Comparison of ENCODE assay signal across 7 cellular contexts in the genomic region with DNA sequence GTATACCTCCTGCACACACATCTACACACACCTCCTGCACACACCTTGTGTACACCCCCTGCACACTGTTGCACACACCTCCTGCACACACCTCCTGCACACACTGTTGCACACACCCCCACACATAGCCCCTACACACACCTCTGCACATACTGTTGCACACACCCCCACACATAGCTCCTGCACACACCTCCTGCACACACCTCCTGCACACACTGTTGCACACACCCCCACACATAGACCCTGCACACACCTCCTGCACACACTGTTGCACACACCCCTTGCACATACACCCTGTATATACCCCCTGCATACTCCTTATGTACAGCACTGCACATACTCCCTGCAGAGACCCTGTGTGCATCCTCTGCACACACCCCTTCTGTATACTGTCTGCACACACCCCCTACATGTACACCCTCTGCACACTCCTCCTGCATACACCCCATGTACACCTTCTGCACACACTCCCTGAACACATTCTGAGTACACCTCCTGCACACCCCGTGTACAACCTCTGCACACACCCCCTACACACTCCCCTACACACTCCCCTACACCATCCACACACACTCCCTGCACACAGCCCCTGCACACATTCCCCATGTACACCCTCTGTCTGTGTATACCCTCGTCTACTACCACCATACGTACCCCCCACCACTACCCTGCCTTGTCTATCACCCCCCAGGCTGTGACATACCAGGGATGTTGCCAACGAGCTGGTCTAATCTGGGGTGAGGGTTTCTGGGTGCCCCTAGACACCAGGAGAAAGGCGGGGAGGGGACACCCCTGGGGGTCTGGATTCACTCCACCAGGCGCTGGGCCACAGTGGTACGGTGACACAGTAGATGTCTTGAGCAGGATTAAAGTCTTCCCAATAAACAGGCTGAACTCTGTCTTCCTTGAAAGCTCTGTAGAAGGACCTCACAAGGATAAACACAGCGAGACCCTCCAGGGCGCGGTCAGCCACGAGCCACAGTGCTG. TPM values are rescaled to one million over a fixed set of nuclear protein-coding genes. Genes with fewer than 3 reads are reported as not detected.
DNase-seq lines count a peak whose midpoint lies in the region; ATAC-seq and TF ChIP-seq lines count a peak whose summit lies in the region.

No MANE protein-coding gene starts in this region.

- H3K9ac ChIP-seq in iPS-15b (ENCODE audit: low read depth, low read length): no peak overlapping the region

- DNase-seq in HFF-Myc (ENCODE audit: extremely low read depth, low read depth): no peak
- DNase-seq in activated CD4-positive, alpha-beta memory T cell treated with anti-CD3 and anti-CD28 coated beads for 36 hours: no peak
- no peak for DNase-seq in stimulated activated effector memory CD8-positive, alpha-beta T cell treated with anti-CD3 and anti-CD28 coated beads, Interleukin-12 subunit alpha, Interleukin-12 subunit beta, amount 100 ng/mL, for 72 hours (ENCODE audit: low spot score in 2 of 2)
- DNase-seq in AG20443 (ENCODE audit: low spot score): no peak
- no peak for DNase-seq in NCI-H524 (lab: John Stamatoyannopoulos, UW)
- DNase-seq in substantia nigra (lab: John Stamatoyannopoulos, UW): no peak

- H3K4me1 ChIP-seq in iPS-15b (ENCODE audit: control insufficient read depth, insufficient read depth, low read length): no peaks in the 10 kb centered on the region

- TF ChIP-seq CTCF in HFF-Myc (IDR thresholded peaks at IDR 0.05; ENCODE audit: low read depth, low read length, missing control alignments): no peak

- H3K27me3 Mint-ChIP-seq in activated CD4-positive, alpha-beta memory T cell treated with anti-CD3 and anti-CD28 coated beads for 36 hours: peaks cover 6% of the 10 kb centered on the region

- H3K9me3 ChIP-seq in iPS-15b (ENCODE audit: control insufficient read depth, insufficient read depth, low read length): no peaks in the 10 kb centered on the region

- peaks cover 8% of the 10 kb centered on the region for H3K9me3 Mint-ChIP-seq in activated CD4-positive, alpha-beta memory T cell treated with anti-CD3 and anti-CD28 coated beads for 36 hours
- H3K9me3 Mint-ChIP-seq in stimulated activated effector memory CD8-positive, alpha-beta T cell treated with anti-CD3 and anti-CD28 coated beads, Interleukin-12 subunit alpha, Interleukin-12 subunit beta, amount 100 ng/mL, for 72 hours: peaks cover 5% of the 10 kb centered on the region

- H3K36me3 ChIP-seq in iPS-15b (ENCODE audit: control insufficient read depth, insufficient read depth, low read length): no peaks in the 10 kb centered on the region

- no peak overlapping the region for H3K27ac ChIP-seq in substantia nigra (ENCODE audit: low read depth, low read length, poor library complexity, severe bottlenecking)

- peaks cover 3% of the 10 kb centered on the region for H3K27me3 ChIP-seq in iPS-15b (ENCODE audit: control insufficient read depth, insufficient read depth, low read length)

- intact Hi-C loops in activated CD4-positive, alpha-beta memory T cell treated with anti-CD3 and anti-CD28 coated beads for 36 hours (cut with micrococcal nuclease): loop anchor here (5.0 kb wide), 1 partner anchor 281 kb away; the partner anchor contains the start of genes BRD9 and TRIP13

- no peak for ATAC-seq in stimulated activated effector memory CD8-positive, alpha-beta T cell treated with anti-CD3 and anti-CD28 coated beads, Interleukin-12 subunit alpha, Interleukin-12 subunit beta, amount 100 ng/mL, for 72 hours

- POLR2A ChIA-PET in activated CD4-positive, alpha-beta memory T cell treated with anti-CD3 and anti-CD28 coated beads for 36 hours (lab: Charles Lee): interaction anchor here (1.3 kb wide), 1 partner anchor 36 kb away, joined by 3 read pairs; no protein-coding TSS in a partner anchor

- peak overlapping the region; percentile 75 for H3K4me3 Mint-ChIP-seq in activated CD4-positive, alpha-beta memory T cell treated with anti-CD3 and anti-CD28 coated beads for 36 hours
- peak overlapping the region; percentile 78 for H3K4me3 Mint-ChIP-seq in stimulated activated effector memory CD8-positive, alpha-beta T cell treated with anti-CD3 and anti-CD28 coated beads, Interleukin-12 subunit alpha, Interleukin-12 subunit beta, amount 100 ng/mL, for 72 hours

- peaks cover 39% of the 10 kb centered on the region for H3K4me1 Mint-ChIP-seq in activated CD4-positive, alpha-beta memory T cell treated with anti-CD3 and anti-CD28 coated beads for 36 hours (ENCODE audit: low read depth)
- H3K4me1 Mint-ChIP-seq in stimulated activated effector memory CD8-positive, alpha-beta T cell treated with anti-CD3 and anti-CD28 coated beads, Interleukin-12 subunit alpha, Interleukin-12 subunit beta, amount 100 ng/mL, for 72 hours: peaks cover 48% of the 10 kb centered on the region

- no peak overlapping the region for H3K27ac Mint-ChIP-seq in activated CD4-positive, alpha-beta memory T cell treated with anti-CD3 and anti-CD28 coated beads for 36 hours
- H3K27ac Mint-ChIP-seq in stimulated activated effector memory CD8-positive, alpha-beta T cell treated with anti-CD3 and anti-CD28 coated beads, Interleukin-12 subunit alpha, Interleukin-12 subunit beta, amount 100 ng/mL, for 72 hours: peak overlapping the region; percentile 84

- H3K4me3 ChIP-seq in HFF-Myc (replicated peaks; ENCODE audit: low read depth, low read length) (peak overlapping the region; percentile 74), iPS-15b (ENCODE audit: low read depth, low read length) (peak overlapping the region; percentile 53)

- CTCF ChIA-PET in activated CD4-positive, alpha-beta memory T cell treated with anti-CD3 and anti-CD28 coated beads for 36 hours (lab: Charles Lee): no interaction called here

- peaks cover 16% of the 10 kb centered on the region for H3K36me3 Mint-ChIP-seq in activated CD4-positive, alpha-beta memory T cell treated with anti-CD3 and anti-CD28 coated beads for 36 hours
- H3K36me3 Mint-ChIP-seq in stimulated activated effector memory CD8-positive, alpha-beta T cell treated with anti-CD3 and anti-CD28 coated beads, Interleukin-12 subunit alpha, Interleukin-12 subunit beta, amount 100 ng/mL, for 72 hours: peaks cover 21% of the 10 kb centered on the region

RNA-seq across cellular contexts. Expression of gene CEP72, which starts 1.1 kb away (rescaled TPM):
- total RNA-seq in activated CD4-positive, alpha-beta memory T cell treated with anti-CD3 and anti-CD28 coated beads for 36 hours: 10 to 100 TPM; 21.6 to 22.5 TPM
